Comparison of ENCODE assay signal across 1 cellular context in the genomic region with DNA sequence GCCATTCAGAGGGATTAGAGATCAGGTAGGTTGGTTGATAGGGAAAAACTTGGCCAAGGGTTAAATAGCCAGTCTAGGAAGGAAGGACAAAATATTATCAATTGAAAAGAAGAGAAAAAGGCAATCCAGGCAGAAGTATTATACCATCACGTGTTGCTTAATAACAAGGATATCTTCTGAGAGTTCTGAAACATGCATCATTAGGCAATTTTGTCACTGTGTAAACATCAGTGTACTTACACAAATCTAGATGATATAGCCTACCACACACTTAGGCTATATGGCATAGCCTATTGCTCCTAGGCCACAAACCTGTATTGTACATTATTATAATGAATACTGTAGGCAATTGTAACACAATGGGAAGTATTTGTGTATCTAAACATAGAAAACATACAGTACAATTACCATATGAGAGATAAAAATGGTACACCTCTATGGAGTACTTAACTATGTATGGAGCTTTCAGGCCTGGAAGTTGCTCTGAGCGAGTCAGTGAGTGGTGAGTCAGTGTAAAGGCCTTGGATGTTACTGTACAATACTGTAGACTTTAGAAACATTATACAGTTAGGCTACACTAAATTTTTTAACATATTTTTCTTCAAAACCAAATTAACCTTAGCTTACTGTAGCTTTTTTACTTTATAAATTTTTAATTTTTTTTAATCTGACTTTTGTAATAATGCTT.
TF ChIP-seq lines count a peak whose summit lies in the region.

No MANE protein-coding gene starts in this region.

TF ChIP-seq in A549, 52 proteins besides CTCF, POLR2A, EP300 and RAD21 (continued from another document):
- TF ChIP-seq, protein P1, sequence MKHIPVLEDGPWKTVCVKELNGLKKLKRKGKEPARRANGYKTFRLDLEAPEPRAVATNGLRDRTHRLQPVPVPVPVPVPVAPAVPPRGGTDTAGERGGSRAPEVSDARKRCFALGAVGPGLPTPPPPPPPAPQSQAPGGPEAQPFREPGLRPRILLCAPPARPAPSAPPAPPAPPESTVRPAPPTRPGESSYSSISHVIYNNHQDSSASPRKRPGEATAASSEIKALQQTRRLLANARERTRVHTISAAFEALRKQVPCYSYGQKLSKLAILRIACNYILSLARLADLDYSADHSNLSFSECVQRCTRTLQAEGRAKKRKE (CRISPR knock-in tag; IDR thresholded peaks at IDR 0.05; ENCODE audit: low read depth), result 0 out of 2 replicates have a peak, but pooled peaks have one; percentile 5
- TF ChIP-seq, protein P2, sequence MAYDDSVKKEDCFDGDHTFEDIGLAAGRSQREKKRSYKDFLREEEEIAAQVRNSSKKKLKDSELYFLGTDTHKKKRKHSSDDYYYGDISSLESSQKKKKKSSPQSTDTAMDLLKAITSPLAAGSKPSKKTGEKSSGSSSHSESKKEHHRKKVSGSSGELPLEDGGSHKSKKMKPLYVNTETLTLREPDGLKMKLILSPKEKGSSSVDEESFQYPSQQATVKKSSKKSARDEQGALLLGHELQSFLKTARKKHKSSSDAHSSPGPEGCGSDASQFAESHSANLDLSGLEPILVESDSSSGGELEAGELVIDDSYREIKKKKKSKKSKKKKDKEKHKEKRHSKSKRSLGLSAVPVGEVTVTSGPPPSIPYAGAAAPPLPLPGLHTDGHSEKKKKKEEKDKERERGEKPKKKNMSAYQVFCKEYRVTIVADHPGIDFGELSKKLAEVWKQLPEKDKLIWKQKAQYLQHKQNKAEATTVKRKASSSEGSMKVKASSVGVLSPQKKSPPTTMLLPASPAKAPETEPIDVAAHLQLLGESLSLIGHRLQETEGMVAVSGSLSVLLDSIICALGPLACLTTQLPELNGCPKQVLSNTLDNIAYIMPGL (CRISPR knock-in tag; IDR thresholded peaks at IDR 0.05; ENCODE audit: borderline replicate concordance), result no peak
- TF ChIP-seq CEBPB (IDR thresholded peaks at IDR 0.05) (peak; percentile 34 to 84; a peak in 3 of 4 replicates), USF2 (IDR thresholded peaks at IDR 0.05) (peak; percentile 56), ZC3H11A (IDR thresholded peaks at IDR 0.05) (no peak)
